Comparison of ENCODE assay signal across 17 cellular contexts in the genomic region with DNA sequence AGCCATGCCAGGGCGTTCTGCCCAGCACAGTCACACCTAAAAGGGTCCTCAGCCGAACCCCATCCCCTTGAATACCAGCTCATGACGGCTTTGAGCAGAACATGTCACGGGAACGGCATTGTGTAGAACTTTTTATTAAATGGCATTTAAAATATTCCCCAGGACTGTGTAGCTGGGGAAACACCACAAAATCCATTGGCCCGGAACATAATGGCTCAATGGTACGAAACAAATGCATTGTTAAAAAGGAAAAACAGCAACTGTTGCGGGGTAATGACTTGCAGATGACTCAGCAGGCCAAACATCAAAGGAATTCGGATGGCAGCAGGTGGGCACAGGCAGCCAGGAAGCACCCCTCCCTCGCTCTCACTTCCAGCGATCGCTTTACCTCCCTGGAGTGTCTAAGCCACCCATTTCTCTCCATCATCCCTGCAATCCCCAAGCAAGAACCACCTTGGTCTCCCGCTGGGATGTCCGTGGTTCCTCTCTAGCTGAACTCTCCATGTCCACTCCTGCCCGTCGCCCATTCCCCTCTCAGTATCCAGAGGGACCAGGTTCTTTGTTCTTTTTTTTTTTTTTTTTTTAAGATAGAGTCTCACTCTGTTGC. TPM values are rescaled to one million over a fixed set of nuclear protein-coding genes. Genes with fewer than 3 reads are reported as not detected.
DNase-seq lines count a peak whose midpoint lies in the region; ATAC-seq and TF ChIP-seq lines count a peak whose summit lies in the region.
"Not testable (repeated sequence)": the region's sequence is repeated elsewhere in the genome, so short reads cannot be mapped to it uniquely, and the experiment has no call there.
"Had no signal": no experiment of that assay in that cellular context is flagged by ENCODE, and none has a peak within 500 bp of the region (broad histone marks: within the 10 kb centered on the region; RNA-seq: fewer than 3 reads in every experiment).

No MANE protein-coding gene starts in this region.

- not testable (repeated sequence) for ATAC-seq in upper lobe of right lung

- not testable (repeated sequence) for H3K4me3 ChIP-seq in mammary epithelial cell (replicated peaks in 1 of 3; ENCODE audit: insufficient read depth in 1 of 3, low read depth in 2 of 3, low read length in 3 of 3); fibroblast of pulmonary artery (replicated peaks; ENCODE audit: low read depth, low read length); upper lobe of right lung

- H4K20me1 ChIP-seq in mammary epithelial cell (ENCODE audit: insufficient read depth, low read length), result not testable (repeated sequence)

- H3K27ac ChIP-seq in mammary epithelial cell (ENCODE audit: insufficient read depth, low read depth, low read length), result peak overlapping the region; percentile 73
- not testable (repeated sequence) for H3K27ac ChIP-seq in upper lobe of right lung

- not testable (repeated sequence) for H3K36me3 ChIP-seq in mammary epithelial cell (ENCODE audit: insufficient read depth, low read length); upper lobe of right lung

- TF ChIP-seq CTCF in mammary epithelial cell (conservative IDR thresholded peaks at IDR 0.05 in 1 of 2, IDR thresholded peaks at IDR 0.05 in 1 of 2; ENCODE audit: extremely low read depth in 1 of 2, insufficient read depth in 1 of 2, low read depth in 1 of 2, low read length in 2 of 2); fibroblast of pulmonary artery (IDR thresholded peaks at IDR 0.05; ENCODE audit: low read length, missing control alignments); upper lobe of right lung (IDR thresholded peaks at IDR 0.05): not testable (repeated sequence)

- TF ChIP-seq EP300 in Ishikawa (IDR thresholded peaks at IDR 0.05; ENCODE audit: borderline replicate concordance), result peak; percentile 89

- intact Hi-C loops in mammary epithelial cell (cut with micrococcal nuclease); upper lobe of right lung (cut with DNase I): not testable (repeated sequence)

- CTCF ChIA-PET in mammary epithelial cell (lab: Charles Lee; ENCODE audit: low non-redundant PET), result not testable (repeated sequence)

- dilution Hi-C loops in mammary epithelial cell (cut with HindIII; ENCODE audit: low sequenced_read_pairs), result not testable (repeated sequence)

- 4% methylated on average over 5 of the region's 16 CpGs for WGBS in mammary epithelial cell (ENCODE audit: low coverage, missing lambda C conversion rate)

- DNase-seq in AG08396 (ENCODE audit: low spot score) (peak; percentile 17), ELR (ENCODE audit: low read depth) (peak; percentile 18), SW480 (ENCODE audit: low spot score) (peak; percentile 95), mammary epithelial cell (peak; percentile 87), fibroblast of pulmonary artery (ENCODE audit: low read depth) (peak; percentile 44), medulla oblongata (ENCODE audit: extremely low spot score) (peak; percentile 19), upper lobe of right lung (peak; percentile 6)

- H3K4me2 ChIP-seq in mammary epithelial cell (ENCODE audit: insufficient read depth, low read depth, low read length), result not testable (repeated sequence)

- in situ Hi-C loops in mammary epithelial cell (cut with MboI; ENCODE audit: low sequenced_read_pairs in 2 of 2), result not testable (repeated sequence)

- TSS peak; percentile 77 for BruUV-seq in mammary epithelial cell (replicated peaks; lab: Mats Ljungman, UMichigan)

- H3K9me3 ChIP-seq in mammary epithelial cell (replicated peaks; ENCODE audit: insufficient read depth, low read length); upper lobe of right lung: not testable (repeated sequence)

- H2AFZ ChIP-seq in mammary epithelial cell (ENCODE audit: low read depth, low read length), result not testable (repeated sequence)

- not testable (repeated sequence) for H3K27me3 ChIP-seq in mammary epithelial cell (ENCODE audit: insufficient read depth, low read length); upper lobe of right lung

- H3K9ac ChIP-seq in mammary epithelial cell (ENCODE audit: insufficient read depth, low read length), result not testable (repeated sequence)

- H3K4me1 ChIP-seq in mammary epithelial cell (ENCODE audit: insufficient read depth, low read length); upper lobe of right lung: not testable (repeated sequence)

- not testable (repeated sequence) for TF ChIP-seq RAD21 in Ishikawa (IDR thresholded peaks at IDR 0.05; ENCODE audit: low read depth)

- not testable (repeated sequence) for H3K79me2 ChIP-seq in mammary epithelial cell (ENCODE audit: insufficient read depth, low read length)

TF ChIP-seq in Ishikawa, 13 proteins besides CTCF, POLR2A, EP300 and RAD21:
- peak; percentile 87 for TF ChIP-seq TCF12 (IDR thresholded peaks at IDR 0.05; ENCODE audit: low read depth)
- peak; percentile 78 for TF ChIP-seq TEAD4 (IDR thresholded peaks at IDR 0.05)
- 0 out of 2 replicates have a peak, but pooled peaks have one; percentile 3 for TF ChIP-seq CEBPB (IDR thresholded peaks at IDR 0.05)
- TF ChIP-seq FOXM1 (IDR thresholded peaks at IDR 0.05; ENCODE audit: borderline replicate concordance, low read depth), result peak; percentile 77; the same call in 1 of the 2 replicates

RNA-seq across cellular contexts. Expression of a gene that starts 22.0 kb away (rescaled TPM):
- not detected for total RNA-seq in mammary epithelial cell
- not detected for polyA plus RNA-seq in mammary epithelial cell
- polyA minus RNA-seq in mammary epithelial cell, result not detected
- total RNA-seq in upper lobe of right lung, result not detected
- total RNA-seq: activated CD8-positive, alpha-beta T cell treated with anti-CD3 and anti-CD28 coated beads for 36 hours; adrenal gland; esophagus squamous epithelium; heart right ventricle; lower lobe of right lung; osteocyte; right lobe of liver; subcutaneous adipose tissue; urinary bladder had no signal
- polyA plus RNA-seq: adrenal gland, heart right ventricle, urinary bladder had no signal

RNA-seq across cellular contexts. Expression of a gene that starts 52.2 kb away (rescaled TPM):
- total RNA-seq in mammary epithelial cell (under 1 TPM in 1 of 2 donors, not detected in 1; 0.33 TPM), upper lobe of right lung (not detected)
- not detected for polyA plus RNA-seq in mammary epithelial cell
- not detected for polyA minus RNA-seq in mammary epithelial cell
- total RNA-seq: esophagus squamous epithelium had no signal

Comparison
In these comparisons a context has a peak if more than half of its experiments do, and no peak if none do; other contexts are left out.
1. DNase-seq: peak in every context shown above with its lines; median percentile 95 in SW480; 87 in mammary epithelial cell; 44 in fibroblast of pulmonary artery; 19 in medulla oblongata; 18 in ELR; 17 in AG08396; 6 in upper lobe of right lung.